12 cellular contexts compared by ENCODE assay signal in the genomic region with DNA sequence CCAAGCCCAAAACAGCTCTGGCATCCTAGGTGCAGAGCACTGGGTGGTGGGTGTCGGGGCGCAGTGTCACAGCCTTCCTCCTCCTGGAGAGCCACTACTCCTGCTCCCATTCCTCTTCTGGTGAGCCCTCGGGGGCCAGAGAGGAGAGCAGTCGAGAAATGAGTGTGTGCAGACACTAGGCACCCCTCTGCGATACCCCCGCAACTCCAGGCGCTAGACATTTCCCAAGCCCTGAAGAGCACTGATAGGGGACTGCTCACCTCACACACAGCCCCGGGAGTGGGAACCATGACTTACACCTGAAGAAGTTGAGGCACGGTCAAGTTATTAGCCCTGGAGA.
"Had no signal": no experiment of that assay in that cellular context is flagged by ENCODE, and none has a peak within 500 bp of the region (broad histone marks: within the 10 kb centered on the region; RNA-seq: fewer than 3 reads in every experiment).

No MANE protein-coding gene starts in this region.

- H3K4me3 ChIP-seq: hepatocyte, left lung, pancreas had no signal

- H3K27me3 ChIP-seq: hepatocyte, pancreas had no signal

- ATAC-seq: left lung, pancreas had no signal

- H3K9me3 ChIP-seq: esophagus muscularis mucosa, left lung, pancreas had no signal

- H3K27ac Mint-ChIP-seq: activated CD4-positive, alpha-beta memory T cell treated with anti-CD3 and anti-CD28 coated beads, Interleukin-2, amount 10 ng/mL, durations not matched to agents 7 days and 5 days; T-helper 1 cell treated with Interleukin-12 subunit alpha and Interleukin-12 subunit beta and Interleukin-4 antibody, amounts not matched to agents 30 μg/mL and 1 μg/mL, for 36 hours had no signal

- H3K36me3 ChIP-seq: left lung, pancreas had no signal

- H3K27ac ChIP-seq: esophagus muscularis mucosa, hepatocyte, left lung, pancreas had no signal

- H3K9me3 Mint-ChIP-seq: activated CD4-positive, alpha-beta memory T cell treated with anti-CD3 and anti-CD28 coated beads, Interleukin-2, amount 10 ng/mL, durations not matched to agents 7 days and 5 days; T-helper 1 cell treated with Interleukin-12 subunit alpha and Interleukin-12 subunit beta and Interleukin-4 antibody, amounts not matched to agents 30 μg/mL and 1 μg/mL, for 36 hours had no signal

- DNase-seq: activated CD4-positive, alpha-beta memory T cell treated with anti-CD3 and anti-CD28 coated beads, Interleukin-2, amount 10 ng/mL, durations not matched to agents 7 days and 5 days; activated CD4-positive, alpha-beta T cell treated with anti-CD3 and anti-CD28 coated beads for 4 hours; activated naive CD4-positive, alpha-beta T cell; mesenchymal stem cell; SHP77; stimulated activated CD4-positive, alpha-beta T cell treated with anti-CD3 and anti-CD28 coated beads, Interleukin-12 subunit alpha, Interleukin-12 subunit beta, amount 100 ng/mL, for 4 hours; trophoblast cell had no signal

- H3K4me3 Mint-ChIP-seq: activated CD4-positive, alpha-beta memory T cell treated with anti-CD3 and anti-CD28 coated beads, Interleukin-2, amount 10 ng/mL, durations not matched to agents 7 days and 5 days; T-helper 1 cell treated with Interleukin-12 subunit alpha and Interleukin-12 subunit beta and Interleukin-4 antibody, amounts not matched to agents 30 μg/mL and 1 μg/mL, for 36 hours had no signal
